ENCODE assay signal across 8 cellular contexts in genomic region chrX:79259073-79259689, GRCh38.
A peak's percentile ranks its signal among the peaks of the same experiment; 100 is the strongest.
DNase-seq lines count a peak whose midpoint lies in the region; ATAC-seq lines count a peak whose summit lies in the region.

No MANE protein-coding gene starts in this region.

- peak in 4 of 5 donors; percentile 25 to 93 (median 28) for DNase-seq in T-helper 1 cell
- DNase-seq in NCI-H2107 (lab: John Stamatoyannopoulos, UW): no peak
- no peak for DNase-seq in NCI-H187 (lab: John Stamatoyannopoulos, UW)
- DNase-seq in DMS79 treated with DMSO at 0.1 percent for 48 hours (lab: John Stamatoyannopoulos, UW): no peak
- no peak for DNase-seq in NCI-H69 (lab: John Stamatoyannopoulos, UW)

- ATAC-seq in GM19023 (IDR thresholded peaks at IDR 0.05; ENCODE audit: unreplicated experiment): peak; percentile 94
- ATAC-seq in HG02943 (IDR thresholded peaks at IDR 0.05; ENCODE audit: low read depth, unreplicated experiment): peak; percentile 89
- peak; percentile 31 for ATAC-seq in esophagus mucosa

Comparison
In these comparisons a context has a peak if more than half of its experiments do, and no peak if none do; other contexts are left out.
1. ATAC-seq: peak in every context shown above with its lines; median percentile 94 in GM19023; 89 in HG02943; 31 in esophagus mucosa.
2. DNase-seq: peak in T-helper 1 cell (4 of 5); none in NCI-H2107 (single experiment), NCI-H187 (0 of 2), DMS79 treated with DMSO at 0.1 percent for 48 hours (single experiment) and NCI-H69 (single experiment).